Comparison of ENCODE assay signal across 2 cellular contexts in the genomic region with DNA sequence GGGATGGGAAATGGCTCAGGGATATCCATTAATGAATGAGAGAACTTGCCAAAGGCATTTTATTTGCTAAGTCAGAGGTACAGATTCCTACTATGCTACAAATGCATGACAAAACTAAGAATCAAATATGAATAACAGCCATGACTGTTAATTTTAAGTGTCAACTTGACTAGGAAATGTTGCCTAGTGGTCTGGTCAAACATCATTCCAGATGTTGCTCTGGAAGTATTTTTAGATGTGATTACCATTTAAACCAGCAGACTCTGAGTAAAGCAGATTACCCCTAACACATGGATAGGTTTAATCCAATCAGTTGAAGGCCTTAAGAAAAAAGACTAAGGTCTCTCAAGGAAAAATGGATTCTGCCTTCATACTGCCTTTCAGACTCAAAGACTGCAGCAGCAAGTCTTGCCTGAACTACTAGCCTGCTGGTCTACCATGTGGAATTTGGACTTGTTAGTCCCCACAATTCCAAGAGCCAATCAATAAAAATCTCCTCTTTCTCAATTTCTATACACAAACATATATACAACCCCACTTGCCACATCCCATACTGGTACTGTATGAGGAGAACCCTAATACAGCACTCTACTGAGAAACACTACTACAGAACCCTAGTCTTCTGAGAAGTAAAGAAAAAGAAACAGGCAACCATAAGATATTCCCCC.
TF ChIP-seq lines count a peak whose summit lies in the region.

No MANE protein-coding gene starts in this region.

TF ChIP-seq in GM23338, 12 proteins besides CTCF, POLR2A, EP300 and RAD21 (continued from another document and continues in another):
- TF ChIP-seq, protein P1, sequence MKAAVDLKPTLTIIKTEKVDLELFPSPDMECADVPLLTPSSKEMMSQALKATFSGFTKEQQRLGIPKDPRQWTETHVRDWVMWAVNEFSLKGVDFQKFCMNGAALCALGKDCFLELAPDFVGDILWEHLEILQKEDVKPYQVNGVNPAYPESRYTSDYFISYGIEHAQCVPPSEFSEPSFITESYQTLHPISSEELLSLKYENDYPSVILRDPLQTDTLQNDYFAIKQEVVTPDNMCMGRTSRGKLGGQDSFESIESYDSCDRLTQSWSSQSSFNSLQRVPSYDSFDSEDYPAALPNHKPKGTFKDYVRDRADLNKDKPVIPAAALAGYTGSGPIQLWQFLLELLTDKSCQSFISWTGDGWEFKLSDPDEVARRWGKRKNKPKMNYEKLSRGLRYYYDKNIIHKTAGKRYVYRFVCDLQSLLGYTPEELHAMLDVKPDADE (IDR thresholded peaks at IDR 0.05), result no peak
- TF ChIP-seq, protein P2, sequence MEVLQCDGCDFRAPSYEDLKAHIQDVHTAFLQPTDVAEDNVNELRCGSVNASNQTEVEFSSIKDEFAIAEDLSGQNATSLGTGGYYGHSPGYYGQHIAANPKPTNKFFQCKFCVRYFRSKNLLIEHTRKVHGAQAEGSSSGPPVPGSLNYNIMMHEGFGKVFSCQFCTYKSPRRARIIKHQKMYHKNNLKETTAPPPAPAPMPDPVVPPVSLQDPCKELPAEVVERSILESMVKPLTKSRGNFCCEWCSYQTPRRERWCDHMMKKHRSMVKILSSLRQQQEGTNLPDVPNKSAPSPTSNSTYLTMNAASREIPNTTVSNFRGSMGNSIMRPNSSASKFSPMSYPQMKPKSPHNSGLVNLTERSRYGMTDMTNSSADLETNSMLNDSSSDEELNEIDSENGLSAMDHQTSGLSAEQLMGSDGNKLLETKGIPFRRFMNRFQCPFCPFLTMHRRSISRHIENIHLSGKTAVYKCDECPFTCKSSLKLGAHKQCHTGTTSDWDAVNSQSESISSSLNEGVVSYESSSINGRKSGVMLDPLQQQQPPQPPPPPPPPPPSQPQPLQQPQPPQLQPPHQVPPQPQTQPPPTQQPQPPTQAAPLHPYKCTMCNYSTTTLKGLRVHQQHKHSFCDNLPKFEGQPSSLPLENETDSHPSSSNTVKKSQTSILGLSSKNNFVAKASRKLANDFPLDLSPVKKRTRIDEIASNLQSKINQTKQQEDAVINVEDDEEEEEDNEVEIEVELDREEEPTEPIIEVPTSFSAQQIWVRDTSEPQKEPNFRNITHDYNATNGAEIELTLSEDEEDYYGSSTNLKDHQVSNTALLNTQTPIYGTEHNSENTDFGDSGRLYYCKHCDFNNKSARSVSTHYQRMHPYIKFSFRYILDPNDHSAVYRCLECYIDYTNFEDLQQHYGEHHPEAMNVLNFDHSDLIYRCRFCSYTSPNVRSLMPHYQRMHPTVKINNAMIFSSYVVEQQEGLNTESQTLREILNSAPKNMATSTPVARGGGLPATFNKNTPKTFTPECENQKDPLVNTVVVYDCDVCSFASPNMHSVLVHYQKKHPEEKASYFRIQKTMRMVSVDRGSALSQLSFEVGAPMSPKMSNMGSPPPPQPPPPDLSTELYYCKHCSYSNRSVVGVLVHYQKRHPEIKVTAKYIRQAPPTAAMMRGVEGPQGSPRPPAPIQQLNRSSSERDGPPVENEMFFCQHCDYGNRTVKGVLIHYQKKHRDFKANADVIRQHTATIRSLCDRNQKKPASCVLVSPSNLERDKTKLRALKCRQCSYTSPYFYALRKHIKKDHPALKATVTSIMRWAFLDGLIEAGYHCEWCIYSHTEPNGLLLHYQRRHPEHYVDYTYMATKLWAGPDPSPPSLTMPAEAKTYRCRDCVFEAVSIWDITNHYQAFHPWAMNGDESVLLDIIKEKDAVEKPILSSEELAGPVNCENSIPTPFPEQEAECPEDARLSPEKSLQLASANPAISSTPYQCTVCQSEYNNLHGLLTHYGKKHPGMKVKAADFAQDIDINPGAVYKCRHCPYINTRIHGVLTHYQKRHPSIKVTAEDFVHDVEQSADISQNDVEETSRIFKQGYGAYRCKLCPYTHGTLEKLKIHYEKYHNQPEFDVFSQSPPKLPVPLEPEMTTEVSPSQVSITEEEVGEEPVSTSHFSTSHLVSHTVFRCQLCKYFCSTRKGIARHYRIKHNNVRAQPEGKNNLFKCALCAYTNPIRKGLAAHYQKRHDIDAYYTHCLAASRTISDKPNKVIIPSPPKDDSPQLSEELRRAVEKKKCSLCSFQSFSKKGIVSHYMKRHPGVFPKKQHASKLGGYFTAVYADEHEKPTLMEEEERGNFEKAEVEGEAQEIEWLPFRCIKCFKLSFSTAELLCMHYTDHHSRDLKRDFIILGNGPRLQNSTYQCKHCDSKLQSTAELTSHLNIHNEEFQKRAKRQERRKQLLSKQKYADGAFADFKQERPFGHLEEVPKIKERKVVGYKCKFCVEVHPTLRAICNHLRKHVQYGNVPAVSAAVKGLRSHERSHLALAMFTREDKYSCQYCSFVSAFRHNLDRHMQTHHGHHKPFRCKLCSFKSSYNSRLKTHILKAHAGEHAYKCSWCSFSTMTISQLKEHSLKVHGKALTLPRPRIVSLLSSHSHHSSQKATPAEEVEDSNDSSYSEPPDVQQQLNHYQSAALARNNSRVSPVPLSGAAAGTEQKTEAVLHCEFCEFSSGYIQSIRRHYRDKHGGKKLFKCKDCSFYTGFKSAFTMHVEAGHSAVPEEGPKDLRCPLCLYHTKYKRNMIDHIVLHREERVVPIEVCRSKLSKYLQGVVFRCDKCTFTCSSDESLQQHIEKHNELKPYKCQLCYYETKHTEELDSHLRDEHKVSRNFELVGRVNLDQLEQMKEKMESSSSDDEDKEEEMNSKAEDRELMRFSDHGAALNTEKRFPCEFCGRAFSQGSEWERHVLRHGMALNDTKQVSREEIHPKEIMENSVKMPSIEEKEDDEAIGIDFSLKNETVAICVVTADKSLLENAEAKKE (CRISPR knock-in tag; IDR thresholded peaks at IDR 0.05), result no peak
- TF ChIP-seq ZNF114 (CRISPR knock-in tag; IDR thresholded peaks at IDR 0.05) (no peak), JUNB (IDR thresholded peaks at IDR 0.05; ENCODE audit: unreplicated experiment) (no peak), EZH2phosphoT487 (IDR thresholded peaks at IDR 0.05; ENCODE audit: unreplicated experiment) (no peak), NANOG (IDR thresholded peaks at IDR 0.05; ENCODE audit: borderline replicate concordance) (no peak), POLR2AphosphoS5 (IDR thresholded peaks at IDR 0.05; ENCODE audit: low read depth) (no peak)
- TF ChIP-seq, protein P3, sequence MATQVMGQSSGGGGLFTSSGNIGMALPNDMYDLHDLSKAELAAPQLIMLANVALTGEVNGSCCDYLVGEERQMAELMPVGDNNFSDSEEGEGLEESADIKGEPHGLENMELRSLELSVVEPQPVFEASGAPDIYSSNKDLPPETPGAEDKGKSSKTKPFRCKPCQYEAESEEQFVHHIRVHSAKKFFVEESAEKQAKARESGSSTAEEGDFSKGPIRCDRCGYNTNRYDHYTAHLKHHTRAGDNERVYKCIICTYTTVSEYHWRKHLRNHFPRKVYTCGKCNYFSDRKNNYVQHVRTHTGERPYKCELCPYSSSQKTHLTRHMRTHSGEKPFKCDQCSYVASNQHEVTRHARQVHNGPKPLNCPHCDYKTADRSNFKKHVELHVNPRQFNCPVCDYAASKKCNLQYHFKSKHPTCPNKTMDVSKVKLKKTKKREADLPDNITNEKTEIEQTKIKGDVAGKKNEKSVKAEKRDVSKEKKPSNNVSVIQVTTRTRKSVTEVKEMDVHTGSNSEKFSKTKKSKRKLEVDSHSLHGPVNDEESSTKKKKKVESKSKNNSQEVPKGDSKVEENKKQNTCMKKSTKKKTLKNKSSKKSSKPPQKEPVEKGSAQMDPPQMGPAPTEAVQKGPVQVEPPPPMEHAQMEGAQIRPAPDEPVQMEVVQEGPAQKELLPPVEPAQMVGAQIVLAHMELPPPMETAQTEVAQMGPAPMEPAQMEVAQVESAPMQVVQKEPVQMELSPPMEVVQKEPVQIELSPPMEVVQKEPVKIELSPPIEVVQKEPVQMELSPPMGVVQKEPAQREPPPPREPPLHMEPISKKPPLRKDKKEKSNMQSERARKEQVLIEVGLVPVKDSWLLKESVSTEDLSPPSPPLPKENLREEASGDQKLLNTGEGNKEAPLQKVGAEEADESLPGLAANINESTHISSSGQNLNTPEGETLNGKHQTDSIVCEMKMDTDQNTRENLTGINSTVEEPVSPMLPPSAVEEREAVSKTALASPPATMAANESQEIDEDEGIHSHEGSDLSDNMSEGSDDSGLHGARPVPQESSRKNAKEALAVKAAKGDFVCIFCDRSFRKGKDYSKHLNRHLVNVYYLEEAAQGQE (IDR thresholded peaks at IDR 0.05; ENCODE audit: unreplicated experiment), result no peak

TF ChIP-seq in K562, 482 proteins besides CTCF, POLR2A, EP300 and RAD21 (continued from another document):
- TF ChIP-seq, protein P4, sequence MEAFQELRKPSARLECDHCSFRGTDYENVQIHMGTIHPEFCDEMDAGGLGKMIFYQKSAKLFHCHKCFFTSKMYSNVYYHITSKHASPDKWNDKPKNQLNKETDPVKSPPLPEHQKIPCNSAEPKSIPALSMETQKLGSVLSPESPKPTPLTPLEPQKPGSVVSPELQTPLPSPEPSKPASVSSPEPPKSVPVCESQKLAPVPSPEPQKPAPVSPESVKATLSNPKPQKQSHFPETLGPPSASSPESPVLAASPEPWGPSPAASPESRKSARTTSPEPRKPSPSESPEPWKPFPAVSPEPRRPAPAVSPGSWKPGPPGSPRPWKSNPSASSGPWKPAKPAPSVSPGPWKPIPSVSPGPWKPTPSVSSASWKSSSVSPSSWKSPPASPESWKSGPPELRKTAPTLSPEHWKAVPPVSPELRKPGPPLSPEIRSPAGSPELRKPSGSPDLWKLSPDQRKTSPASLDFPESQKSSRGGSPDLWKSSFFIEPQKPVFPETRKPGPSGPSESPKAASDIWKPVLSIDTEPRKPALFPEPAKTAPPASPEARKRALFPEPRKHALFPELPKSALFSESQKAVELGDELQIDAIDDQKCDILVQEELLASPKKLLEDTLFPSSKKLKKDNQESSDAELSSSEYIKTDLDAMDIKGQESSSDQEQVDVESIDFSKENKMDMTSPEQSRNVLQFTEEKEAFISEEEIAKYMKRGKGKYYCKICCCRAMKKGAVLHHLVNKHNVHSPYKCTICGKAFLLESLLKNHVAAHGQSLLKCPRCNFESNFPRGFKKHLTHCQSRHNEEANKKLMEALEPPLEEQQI (IDR thresholded peaks at IDR 0.05), result no peak
- TF ChIP-seq, protein P5, sequence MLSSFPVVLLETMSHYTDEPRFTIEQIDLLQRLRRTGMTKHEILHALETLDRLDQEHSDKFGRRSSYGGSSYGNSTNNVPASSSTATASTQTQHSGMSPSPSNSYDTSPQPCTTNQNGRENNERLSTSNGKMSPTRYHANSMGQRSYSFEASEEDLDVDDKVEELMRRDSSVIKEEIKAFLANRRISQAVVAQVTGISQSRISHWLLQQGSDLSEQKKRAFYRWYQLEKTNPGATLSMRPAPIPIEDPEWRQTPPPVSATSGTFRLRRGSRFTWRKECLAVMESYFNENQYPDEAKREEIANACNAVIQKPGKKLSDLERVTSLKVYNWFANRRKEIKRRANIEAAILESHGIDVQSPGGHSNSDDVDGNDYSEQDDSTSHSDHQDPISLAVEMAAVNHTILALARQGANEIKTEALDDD (IDR thresholded peaks at IDR 0.05), result peak; percentile 46; the same call in 1 of the 2 replicates
- TF ChIP-seq POLR2AphosphoS5 (IDR thresholded peaks at IDR 0.05; ENCODE audit: control insufficient read depth, insufficient read depth, low read depth, low read length), result peak; percentile 39; the same call in 1 of the 2 replicates
- no peak for TF ChIP-seq HMGN3 (IDR thresholded peaks at IDR 0.05; ENCODE audit: borderline replicate concordance, extremely low read depth, insufficient read length, low read depth, low read length)
- TF ChIP-seq, protein P6, sequence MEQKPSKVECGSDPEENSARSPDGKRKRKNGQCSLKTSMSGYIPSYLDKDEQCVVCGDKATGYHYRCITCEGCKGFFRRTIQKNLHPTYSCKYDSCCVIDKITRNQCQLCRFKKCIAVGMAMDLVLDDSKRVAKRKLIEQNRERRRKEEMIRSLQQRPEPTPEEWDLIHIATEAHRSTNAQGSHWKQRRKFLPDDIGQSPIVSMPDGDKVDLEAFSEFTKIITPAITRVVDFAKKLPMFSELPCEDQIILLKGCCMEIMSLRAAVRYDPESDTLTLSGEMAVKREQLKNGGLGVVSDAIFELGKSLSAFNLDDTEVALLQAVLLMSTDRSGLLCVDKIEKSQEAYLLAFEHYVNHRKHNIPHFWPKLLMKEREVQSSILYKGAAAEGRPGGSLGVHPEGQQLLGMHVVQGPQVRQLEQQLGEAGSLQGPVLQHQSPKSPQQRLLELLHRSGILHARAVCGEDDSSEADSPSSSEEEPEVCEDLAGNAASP (IDR thresholded peaks at IDR 0.05), result no peak
- no peak for TF ChIP-seq ZNF444 (CRISPR knock-in tag; IDR thresholded peaks at IDR 0.05)
